Comparison of ENCODE assay signal across 14 cellular contexts in the genomic region with DNA sequence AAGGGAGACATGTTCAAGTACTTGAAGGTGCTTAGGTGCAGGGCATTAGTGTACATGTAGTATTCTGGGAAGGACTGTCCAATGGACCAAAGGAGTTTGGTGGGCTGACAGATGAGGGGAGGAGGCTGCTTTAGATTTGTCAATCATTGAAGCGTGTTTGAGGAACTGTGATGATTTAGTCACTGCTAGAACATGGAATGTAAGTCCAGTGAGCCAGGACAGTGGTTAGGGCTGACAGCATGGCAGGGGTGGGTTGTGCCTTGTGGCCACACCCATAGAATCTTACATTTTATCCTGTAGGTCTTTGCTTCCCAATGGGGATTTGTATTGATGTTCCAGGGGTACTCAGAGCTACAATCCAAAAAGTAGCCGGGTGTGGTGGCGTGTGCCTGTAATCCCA. TPM values are rescaled to one million over a fixed set of nuclear protein-coding genes. Genes with fewer than 3 reads are reported as not detected.
DNase-seq lines count a peak whose midpoint lies in the region; ATAC-seq and TF ChIP-seq lines count a peak whose summit lies in the region.
"Had no signal": no experiment of that assay in that cellular context is flagged by ENCODE, and none has a peak within 500 bp of the region (broad histone marks: within the 10 kb centered on the region; RNA-seq: fewer than 3 reads in every experiment).

No MANE protein-coding gene starts in this region.

- peak overlapping the region; percentile 63 for H3K27ac Mint-ChIP-seq in CD4-positive, alpha-beta T cell
- H3K27ac Mint-ChIP-seq in activated CD8-positive, alpha-beta T cell treated with anti-CD3 and anti-CD28 coated beads, Interleukin-2, amount 10 ng/mL, durations not matched to agents 7 days and 5 days = peak overlapping the region; percentile 27
- H3K27ac Mint-ChIP-seq in naive B cell = peak overlapping the region in 4 of 6 donors; percentile 22 to 95 (median 58)

- TF ChIP-seq CTCF in CD4-positive, alpha-beta T cell (IDR thresholded peaks at IDR 0.05) = no peak

- intact Hi-C loops in CD4-positive, alpha-beta T cell (cut with DNase I, micrococcal nuclease) = no loop called here

- peaks cover 20% of the 10 kb centered on the region for H3K36me3 Mint-ChIP-seq in CD4-positive, alpha-beta T cell (ENCODE audit: low read depth)
- H3K36me3 Mint-ChIP-seq in activated CD8-positive, alpha-beta T cell treated with anti-CD3 and anti-CD28 coated beads, Interleukin-2, amount 10 ng/mL, durations not matched to agents 7 days and 5 days (ENCODE audit: low read depth) = peaks cover 14% of the 10 kb centered on the region
- peaks cover 9 to 14% of the 10 kb centered on the region in 2 donors for H3K36me3 Mint-ChIP-seq in naive B cell

- no peaks in the 10 kb centered on the region for H3K9me3 Mint-ChIP-seq in CD4-positive, alpha-beta T cell
- H3K9me3 Mint-ChIP-seq in activated CD8-positive, alpha-beta T cell treated with anti-CD3 and anti-CD28 coated beads, Interleukin-2, amount 10 ng/mL, durations not matched to agents 7 days and 5 days (ENCODE audit: insufficient read depth) = no peaks in the 10 kb centered on the region
- H3K9me3 Mint-ChIP-seq in naive B cell = no peaks in the 10 kb centered on the region
- H3K9me3 Mint-ChIP-seq: CD8-positive, alpha-beta memory T cell had no signal

- DNase-seq in CD4-positive, alpha-beta T cell = no peak
- no peak for DNase-seq in activated CD8-positive, alpha-beta T cell treated with anti-CD3 and anti-CD28 coated beads, Interleukin-2, amount 10 ng/mL, durations not matched to agents 7 days and 5 days
- DNase-seq in naive B cell (no peak), SIG-M5 (lab: John Stamatoyannopoulos, UW) (no peak)
- no peak for DNase-seq in effector memory CD4-positive, alpha-beta T cell
- DNase-seq: CD8-positive, alpha-beta memory T cell; heart left ventricle; NCI-H187 treated with DMSO at 0.1 percent for 48 hours; NCI-H748 treated with DMSO at 0.1 percent for 48 hours; psoas muscle; SHP77 had no signal

- H3K4me3 Mint-ChIP-seq in CD4-positive, alpha-beta T cell = no peak overlapping the region
- no peak overlapping the region for H3K4me3 Mint-ChIP-seq in activated CD8-positive, alpha-beta T cell treated with anti-CD3 and anti-CD28 coated beads, Interleukin-2, amount 10 ng/mL, durations not matched to agents 7 days and 5 days
- peak overlapping the region in 5 of 8 donors; percentile 4 to 30 (median 9) for H3K4me3 Mint-ChIP-seq in naive B cell

- peaks cover 36% of the 10 kb centered on the region for H3K4me1 Mint-ChIP-seq in CD4-positive, alpha-beta T cell (ENCODE audit: low read depth)
- H3K4me1 Mint-ChIP-seq in activated CD8-positive, alpha-beta T cell treated with anti-CD3 and anti-CD28 coated beads, Interleukin-2, amount 10 ng/mL, durations not matched to agents 7 days and 5 days (ENCODE audit: low read depth) = peaks cover 33% of the 10 kb centered on the region
- H3K4me1 Mint-ChIP-seq in naive B cell = peaks cover 27 to 35% (median 30%) of the 10 kb centered on the region in 3 donors

- H3K27ac ChIP-seq in BLaER1 treated with 17β-estradiol and CSF1 and Interleukin-3, amounts not matched to agents 10 nM and 100 nM = peak overlapping the region in 5 of 11 experiments; percentile 3 to 91 (median 43); a peak in 7 of 22 replicates
- no peak overlapping the region for H3K27ac ChIP-seq in CD4-positive, alpha-beta T cell (ENCODE audit: low read depth, low read length)
- no peak overlapping the region for H3K27ac ChIP-seq in effector memory CD4-positive, alpha-beta T cell (ENCODE audit: insufficient read depth, low read length, poor library complexity, severe bottlenecking)
- H3K27ac ChIP-seq: heart left ventricle, psoas muscle, thyroid gland had no signal

- H3K27me3 ChIP-seq in BLaER1 treated with 17β-estradiol and CSF1 and Interleukin-3, amounts not matched to agents 10 nM and 100 nM = no peaks in the 10 kb centered on the region
- no peaks in the 10 kb centered on the region for H3K27me3 ChIP-seq in CD4-positive, alpha-beta T cell (ENCODE audit: control insufficient read depth, insufficient read depth, low read length)
- H3K27me3 ChIP-seq in effector memory CD4-positive, alpha-beta T cell (replicated peaks; ENCODE audit: control insufficient read depth, insufficient read depth, low read length, poor library complexity, severe bottlenecking) = no peaks in the 10 kb centered on the region
- H3K27me3 ChIP-seq: heart left ventricle, thyroid gland had no signal

- POLR2A ChIA-PET in CD4-positive, alpha-beta T cell (lab: Charles Lee) = interaction anchor here (0.7 to 1.5 kb wide), 2 partner anchors 11 to 24 kb away, joined by 3 to 4 read pairs; a partner anchor contains a TSS
- POLR2A ChIA-PET in activated CD8-positive, alpha-beta T cell treated with anti-CD3 and anti-CD28 coated beads, Interleukin-2, amount 10 ng/mL, durations not matched to agents 7 days and 5 days (lab: Charles Lee) = no interaction called here

- peaks cover under 1 to 22% (median 9%) of the 10 kb centered on the region in 11 experiments; a peak in 14 of 22 replicates for H3K9me3 ChIP-seq in BLaER1 treated with 17β-estradiol and CSF1 and Interleukin-3, amounts not matched to agents 10 nM and 100 nM (replicated peaks in 1 of 11)
- H3K9me3 ChIP-seq in CD4-positive, alpha-beta T cell (ENCODE audit: control insufficient read depth, low read length) = no peaks in the 10 kb centered on the region
- H3K9me3 ChIP-seq in effector memory CD4-positive, alpha-beta T cell (ENCODE audit: control insufficient read depth, low read length) = no peaks in the 10 kb centered on the region
- H3K9me3 ChIP-seq: heart left ventricle, psoas muscle, thyroid gland had no signal

- no peak overlapping the region for H3K4me3 ChIP-seq in BLaER1 treated with 17β-estradiol and CSF1 and Interleukin-3, amounts not matched to agents 10 nM and 100 nM
- no peak overlapping the region for H3K4me3 ChIP-seq in effector memory CD4-positive, alpha-beta T cell (ENCODE audit: insufficient read depth, low read depth, low read length, poor library complexity, severe bottlenecking)
- H3K4me3 ChIP-seq: heart left ventricle, psoas muscle, thyroid gland had no signal

- ATAC-seq in CD4-positive, alpha-beta T cell (ENCODE audit: poor library complexity) = no peak
- no peak for ATAC-seq in activated CD8-positive, alpha-beta T cell treated with anti-CD3 and anti-CD28 coated beads, Interleukin-2, amount 10 ng/mL, durations not matched to agents 7 days and 5 days
- no peak for ATAC-seq in naive B cell (ENCODE audit: low read depth in 2 of 2)
- no peak for ATAC-seq in GM19463 (IDR thresholded peaks at IDR 0.05; ENCODE audit: unreplicated experiment)
- ATAC-seq: psoas muscle had no signal

- CTCF ChIA-PET in CD4-positive, alpha-beta T cell (lab: Charles Lee) = interaction anchor here (1.1 kb wide), 1 partner anchor 24 kb away, joined by 4 read pairs; a partner anchor contains a TSS
- CTCF ChIA-PET in activated CD8-positive, alpha-beta T cell treated with anti-CD3 and anti-CD28 coated beads, Interleukin-2, amount 10 ng/mL, durations not matched to agents 7 days and 5 days (lab: Charles Lee) = interaction anchor here (1.2 kb wide), 1 partner anchor 24 kb away, joined by 4 read pairs; a partner anchor contains a TSS

- peaks cover 12 to 85% (median 45%) of the 10 kb centered on the region in 11 experiments; a peak in 19 of 22 replicates for H3K36me3 ChIP-seq in BLaER1 treated with 17β-estradiol and CSF1 and Interleukin-3, amounts not matched to agents 10 nM and 100 nM
- no peaks in the 10 kb centered on the region for H3K36me3 ChIP-seq in effector memory CD4-positive, alpha-beta T cell (ENCODE audit: control insufficient read depth, insufficient read depth, low read length)
- H3K36me3 ChIP-seq: thyroid gland had no signal

- peaks cover 0 to 93% (median 74%) of the 10 kb centered on the region in 11 experiments; a peak in 17 of 22 replicates for H4K20me1 ChIP-seq in BLaER1 treated with 17β-estradiol and CSF1 and Interleukin-3, amounts not matched to agents 10 nM and 100 nM

- no peak overlapping the region; a peak in 1 of 22 replicates for H3K9ac ChIP-seq in BLaER1 treated with 17β-estradiol and CSF1 and Interleukin-3, amounts not matched to agents 10 nM and 100 nM

- peak overlapping the region in 8 of 11 experiments; percentile 11 to 91 (median 66); a peak in 14 of 22 replicates for H3K4me2 ChIP-seq in BLaER1 treated with 17β-estradiol and CSF1 and Interleukin-3, amounts not matched to agents 10 nM and 100 nM

- peaks cover 37 to 100% (median 82%) of the 10 kb centered on the region in 10 experiments for H3K4me1 ChIP-seq in BLaER1 treated with 17β-estradiol and CSF1 and Interleukin-3, amounts not matched to agents 10 nM and 100 nM
- H3K4me1 ChIP-seq in effector memory CD4-positive, alpha-beta T cell (ENCODE audit: control insufficient read depth, insufficient read depth, low read length, poor library complexity, severe bottlenecking) = peaks cover 30% of the 10 kb centered on the region

- no peaks in the 10 kb centered on the region for H3K27me3 Mint-ChIP-seq in CD4-positive, alpha-beta T cell
- no peaks in the 10 kb centered on the region for H3K27me3 Mint-ChIP-seq in activated CD8-positive, alpha-beta T cell treated with anti-CD3 and anti-CD28 coated beads, Interleukin-2, amount 10 ng/mL, durations not matched to agents 7 days and 5 days (ENCODE audit: low read depth)
- no peaks in the 10 kb centered on the region for H3K27me3 Mint-ChIP-seq in naive B cell
- H3K27me3 Mint-ChIP-seq: CD8-positive, alpha-beta memory T cell had no signal

RNA-seq across cellular contexts. Expression of a gene that starts 24.6 kb away (rescaled TPM):
- total RNA-seq in CD4-positive, alpha-beta T cell = 10 to 100 TPM; 29.5 to 30.0 TPM
- 10 to 100 TPM; 18.8 to 21.8 TPM for total RNA-seq in activated CD8-positive, alpha-beta T cell treated with anti-CD3 and anti-CD28 coated beads, Interleukin-2, amount 10 ng/mL, durations not matched to agents 7 days and 5 days
- 10 to 100 TPM; 13.4 to 26.7 (median 18.1) TPM for polyA plus RNA-seq in naive B cell (ENCODE audit: low read depth in 6 of 6)

Comparison
In these comparisons a context has a peak if more than half of its experiments do, and no peak if none do; other contexts are left out.
1. H3K4me3 Mint-ChIP-seq: peak in naive B cell (5 of 8); none in CD4-positive, alpha-beta T cell (single experiment) and activated CD8-positive, alpha-beta T cell treated with anti-CD3 and anti-CD28 coated beads, Interleukin-2, amount 10 ng/mL, durations not matched to agents 7 days and 5 days (single experiment).
2. Peak in every context shown above with its lines, with median percentiles within 50 percentile points of each other: H3K27ac Mint-ChIP-seq.